20 cellular contexts compared by ENCODE assay signal in the genomic region with DNA sequence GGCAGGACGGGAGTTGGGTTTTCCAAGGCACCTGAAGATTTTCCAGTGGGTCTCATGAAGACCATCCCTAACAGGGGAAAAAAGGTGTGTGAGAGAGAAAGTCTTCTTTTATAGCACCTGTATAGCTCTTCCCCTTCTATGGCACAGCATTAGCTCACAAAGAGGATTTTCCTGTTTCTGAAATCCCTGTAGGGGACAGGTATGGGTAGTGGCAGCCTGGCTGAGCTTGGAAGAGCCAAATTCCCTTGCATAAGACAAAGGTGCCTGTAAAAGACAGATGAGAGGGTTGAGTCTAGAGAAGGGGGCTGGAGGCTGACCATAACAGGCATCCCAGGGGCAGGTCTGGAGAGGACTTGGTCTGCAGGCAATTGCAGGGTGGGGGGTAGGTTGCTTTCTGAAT.
DNase-seq lines count a peak whose midpoint lies in the region; ATAC-seq and TF ChIP-seq lines count a peak whose summit lies in the region.
"Had no signal": no experiment of that assay in that cellular context is flagged by ENCODE, and none has a peak within 500 bp of the region (broad histone marks: within the 10 kb centered on the region; RNA-seq: fewer than 3 reads in every experiment).

No MANE protein-coding gene starts in this region.

- POLR2A ChIA-PET in PC-9 (lab: Charles Lee; ENCODE audit: unreplicated experiment), result no interaction called here
- POLR2A ChIA-PET in HEK293T (lab: Yijun Ruan, JAX), result no interaction called here

- TF ChIP-seq CTCF in PC-9 (conservative IDR thresholded peaks at IDR 0.05), result no peak

- ATAC-seq in esophagus mucosa, result peak; percentile 61
- ATAC-seq: HepG2, Panc1, Right ventricle myocardium inferior had no signal

- no peak overlapping the region for H2AFZ ChIP-seq in PC-9

- CTCF ChIA-PET in PC-9 (lab: Charles Lee) (no interaction called here), HEK293T (lab: Yijun Ruan, JAX) (interaction anchor here (1.0 kb wide), 1 partner anchor 66 kb away, joined by 3 read pairs; no protein-coding TSS in a partner anchor)

- peak; percentile 72 for DNase-seq in ELF-1 (ENCODE audit: low read depth, low spot score)
- peak; percentile 43 to 90 for DNase-seq in PC-9
- DNase-seq in kidney tubule cell (ENCODE audit: low spot score), result no peak
- DNase-seq in HEK293T (ENCODE audit: extremely low spot score), result no peak
- DNase-seq in NCI-H510A treated with DMSO at 0.1 percent for 48 hours (lab: John Stamatoyannopoulos, UW), result no peak
- DNase-seq: ACHN; CD4-positive, alpha-beta T cell; GOT3; MG63; NCI-H1092; NCI-H146; NCI-H2081; NCI-H510A; NCI-H82 had no signal

- intact Hi-C loops in PC-9 (cut with micrococcal nuclease; ENCODE audit: unreplicated experiment), result loop anchor here (1.0 kb wide), 1 partner anchor 38 kb away; no protein-coding TSS in a partner anchor

- peaks cover 100% of the 10 kb centered on the region for H3K4me1 ChIP-seq in PC-9 (replicated peaks; ENCODE audit: insufficient read depth)

- peak overlapping the region; percentile 1; the same call in 1 of the 2 replicates for H3K4me3 ChIP-seq in PC-9
- H3K4me3 ChIP-seq in skin epidermis, result no peak overlapping the region
- H3K4me3 ChIP-seq: MG63, SK-N-MC had no signal

- H3K4me2 ChIP-seq in PC-9, result peak overlapping the region; percentile 67

- H3K79me2 ChIP-seq in PC-9 (ENCODE audit: low read depth), result no peaks in the 10 kb centered on the region

- no peaks in the 10 kb centered on the region for H3K36me3 ChIP-seq in PC-9 (ENCODE audit: low read depth)
- H3K36me3 ChIP-seq: MG63 had no signal

- H3F3A ChIP-seq in PC-9 (ENCODE audit: insufficient read depth, low read depth), result peaks cover 74% of the 10 kb centered on the region

- H4K20me1 ChIP-seq in PC-9 (ENCODE audit: insufficient read depth), result no peaks in the 10 kb centered on the region

- H3K9me3 ChIP-seq in PC-9 (ENCODE audit: insufficient read depth, low read depth), result no peaks in the 10 kb centered on the region
- H3K9me3 ChIP-seq: MG63 had no signal

- peak overlapping the region; percentile 79 for H3K27ac ChIP-seq in PC-9
- H3K27ac ChIP-seq in skin epidermis, result peak overlapping the region in 13 of 21 experiments; percentile 6 to 80 (median 56)
- H3K27ac ChIP-seq: SK-N-MC had no signal

- no TSS peak for BruUV-seq in PC-9 (replicated peaks; lab: Mats Ljungman, UMichigan)

- H3K27me3 ChIP-seq in PC-9 (ENCODE audit: insufficient read depth, low read depth), result no peaks in the 10 kb centered on the region
- H3K27me3 ChIP-seq: MG63 had no signal

- no peaks in the 10 kb centered on the region for H3K9me2 ChIP-seq in PC-9 (ENCODE audit: insufficient read depth)

TF ChIP-seq in HEK293T, 16 proteins besides CTCF, POLR2A, EP300 and RAD21:
- TF ChIP-seq ZNF384 (IDR thresholded peaks at IDR 0.05) (no peak), LEF1 (IDR thresholded peaks at IDR 0.05; ENCODE audit: borderline replicate concordance) (no peak), L3MBTL2 (conservative IDR thresholded peaks at IDR 0.05) (no peak), HDGF (IDR thresholded peaks at IDR 0.05; ENCODE audit: borderline replicate concordance) (no peak), CTBP1 (IDR thresholded peaks at IDR 0.05; ENCODE audit: borderline replicate concordance) (no peak), FOXK2 (IDR thresholded peaks at IDR 0.05) (no peak), SUZ12 (IDR thresholded peaks at IDR 0.05) (no peak), ELF4 (IDR thresholded peaks at IDR 0.05) (no peak), NFRKB (IDR thresholded peaks at IDR 0.05) (no peak), FOXM1 (IDR thresholded peaks at IDR 0.05; ENCODE audit: borderline replicate concordance) (no peak)

Comparison
In these comparisons a context has a peak if more than half of its experiments do, and no peak if none do; other contexts are left out.
1. DNase-seq: peak in ELF-1 (single experiment) and PC-9 (2 of 2); none in kidney tubule cell (single experiment), HEK293T (single experiment) and NCI-H510A treated with DMSO at 0.1 percent for 48 hours (single experiment).